In the genomic region with DNA sequence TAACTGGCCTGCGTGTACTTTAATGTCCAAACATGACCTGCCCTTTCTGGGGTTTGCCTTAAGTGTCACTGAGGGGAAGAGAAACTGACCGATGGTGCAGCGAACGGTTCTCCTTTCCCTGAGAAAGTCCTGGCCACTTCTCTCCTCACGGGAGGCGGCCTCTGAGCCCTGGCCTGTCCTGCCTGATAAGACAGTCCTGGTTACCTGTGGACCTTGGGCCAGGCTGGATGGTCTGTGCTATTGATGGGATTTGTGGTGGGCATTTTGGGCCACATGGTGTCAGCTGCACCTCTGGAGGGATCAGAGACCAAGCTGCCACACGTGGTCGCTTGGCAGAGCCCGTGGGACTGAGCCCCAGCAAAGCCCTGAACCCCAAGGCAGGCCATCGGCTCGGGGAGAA, we compare ENCODE assay signal across 22 cellular contexts. TPM values are rescaled to one million over a fixed set of nuclear protein-coding genes. Genes with fewer than 3 reads are reported as not detected.
DNase-seq lines count a peak whose midpoint lies in the region; ATAC-seq and TF ChIP-seq lines count a peak whose summit lies in the region.
"Had no signal": no experiment of that assay in that cellular context is flagged by ENCODE, and none has a peak within 500 bp of the region (broad histone marks: within the 10 kb centered on the region; RNA-seq: fewer than 3 reads in every experiment).

No MANE protein-coding gene starts in this region.

- no peak overlapping the region for H3K27ac Mint-ChIP-seq in activated CD8-positive, alpha-beta memory T cell treated with anti-CD3 and anti-CD28 coated beads, Interleukin-2, amount 10 ng/mL, durations not matched to agents 7 days and 5 days
- H3K27ac Mint-ChIP-seq in T-helper 17 cell, result no peak overlapping the region
- H3K27ac Mint-ChIP-seq: GM23338 had no signal

- H3K27ac ChIP-seq in left ventricle myocardium inferior (replicated peaks) (no peak overlapping the region), RWPE2 (ENCODE audit: poor library complexity, severe bottlenecking) (no peak overlapping the region), layer of hippocampus (ENCODE audit: low read depth, low read length) (peak overlapping the region; percentile 41), substantia nigra (ENCODE audit: low read depth, low read length, poor library complexity, severe bottlenecking) (peak overlapping the region; percentile 87)

- intact Hi-C loops in Right ventricle myocardium inferior (cut with DNase I), result no loop called here
- intact Hi-C loops in left ventricle myocardium inferior (cut with micrococcal nuclease), result loop anchor here (10.0 kb wide), 1 partner anchor 68 kb away; no protein-coding TSS in a partner anchor

- H3K36me3 ChIP-seq in left ventricle myocardium inferior (no peaks in the 10 kb centered on the region), RWPE2 (ENCODE audit: low read depth) (no peaks in the 10 kb centered on the region)
- H3K36me3 ChIP-seq: BE2C had no signal

- H3K9me3 Mint-ChIP-seq in activated CD8-positive, alpha-beta memory T cell treated with anti-CD3 and anti-CD28 coated beads, Interleukin-2, amount 10 ng/mL, durations not matched to agents 7 days and 5 days (ENCODE audit: low read depth), result no peaks in the 10 kb centered on the region
- H3K9me3 Mint-ChIP-seq: CD8-positive, alpha-beta memory T cell; GM23338 had no signal

- H3K9me3 ChIP-seq in left ventricle myocardium inferior (replicated peaks), result no peaks in the 10 kb centered on the region
- H3K9me3 ChIP-seq in RWPE2 (ENCODE audit: severe bottlenecking), result no peaks in the 10 kb centered on the region
- no peaks in the 10 kb centered on the region for H3K9me3 ChIP-seq in T-helper 17 cell (ENCODE audit: control insufficient read depth, low read length, poor library complexity, severe bottlenecking)
- H3K9me3 ChIP-seq: BE2C had no signal

- no peak overlapping the region for H3K4me3 ChIP-seq in left ventricle myocardium inferior
- H3K4me3 ChIP-seq in RWPE2 (ENCODE audit: severe bottlenecking), result no peak overlapping the region
- H3K4me3 ChIP-seq: GM12878, GM23338 had no signal

- no peak overlapping the region for H3K4me3 Mint-ChIP-seq in activated CD8-positive, alpha-beta memory T cell treated with anti-CD3 and anti-CD28 coated beads, Interleukin-2, amount 10 ng/mL, durations not matched to agents 7 days and 5 days
- H3K4me3 Mint-ChIP-seq in T-helper 17 cell, result no peak overlapping the region
- H3K4me3 Mint-ChIP-seq: GM23338 had no signal

- ATAC-seq in Right ventricle myocardium inferior (no peak), RWPE2 (ENCODE audit: low read depth) (no peak), T-helper 17 cell (no peak)
- no peak for ATAC-seq in activated CD8-positive, alpha-beta memory T cell treated with anti-CD3 and anti-CD28 coated beads, Interleukin-2, amount 10 ng/mL, durations not matched to agents 7 days and 5 days
- ATAC-seq: GM12878, GM23338, HCT116, SK-N-SH treated with all-trans-retinoic acid at 6 μM for 48 hours had no signal

- TF ChIP-seq CTCF in left ventricle myocardium inferior (IDR thresholded peaks at IDR 0.05; ENCODE audit: borderline replicate concordance), result no peak
- TF ChIP-seq CTCF in RWPE2 (IDR thresholded peaks at IDR 0.05; ENCODE audit: poor library complexity, severe bottlenecking), result no peak

- H3K4me1 Mint-ChIP-seq in activated CD8-positive, alpha-beta memory T cell treated with anti-CD3 and anti-CD28 coated beads, Interleukin-2, amount 10 ng/mL, durations not matched to agents 7 days and 5 days, result peaks cover 7% of the 10 kb centered on the region
- no peaks in the 10 kb centered on the region for H3K4me1 Mint-ChIP-seq in T-helper 17 cell
- H3K4me1 Mint-ChIP-seq: GM23338 had no signal

- no peaks in the 10 kb centered on the region for H3K36me3 Mint-ChIP-seq in activated CD8-positive, alpha-beta memory T cell treated with anti-CD3 and anti-CD28 coated beads, Interleukin-2, amount 10 ng/mL, durations not matched to agents 7 days and 5 days
- H3K36me3 Mint-ChIP-seq in T-helper 17 cell (ENCODE audit: low read depth), result no peaks in the 10 kb centered on the region
- H3K36me3 Mint-ChIP-seq: CD8-positive, alpha-beta memory T cell had no signal

- H3K27me3 ChIP-seq in left ventricle myocardium inferior (ENCODE audit: low read depth) (peaks cover 33% of the 10 kb centered on the region), RWPE2 (ENCODE audit: insufficient read depth, poor library complexity, severe bottlenecking) (peaks cover 34% of the 10 kb centered on the region), layer of hippocampus (ENCODE audit: control insufficient read depth, insufficient read depth, low read length) (no peaks in the 10 kb centered on the region)
- H3K27me3 ChIP-seq: BE2C had no signal

- H3K4me1 ChIP-seq in left ventricle myocardium inferior (no peaks in the 10 kb centered on the region), RWPE2 (ENCODE audit: insufficient read depth, poor library complexity, severe bottlenecking) (no peaks in the 10 kb centered on the region)
- H3K4me1 ChIP-seq: BE2C had no signal

- peaks cover 30% of the 10 kb centered on the region for H3K27me3 Mint-ChIP-seq in activated CD8-positive, alpha-beta memory T cell treated with anti-CD3 and anti-CD28 coated beads, Interleukin-2, amount 10 ng/mL, durations not matched to agents 7 days and 5 days
- H3K27me3 Mint-ChIP-seq in T-helper 17 cell, result peaks cover 22% of the 10 kb centered on the region

- peak; percentile 25 for DNase-seq in Right ventricle myocardium inferior (ENCODE audit: missing footprints)
- DNase-seq in left ventricle myocardium inferior, result no peak
- DNase-seq in RWPE2 (ENCODE audit: low spot score), result peak; percentile 82
- DNase-seq in substantia nigra (lab: John Stamatoyannopoulos, UW), result peak in 1 of 49 donors; percentile 57
- DNase-seq in activated CD8-positive, alpha-beta memory T cell treated with anti-CD3 and anti-CD28 coated beads, Interleukin-2, amount 10 ng/mL, durations not matched to agents 7 days and 5 days, result no peak
- no peak for DNase-seq in activated naive CD4-positive, alpha-beta T cell treated with Interleukin-2 at 50 U/mL for 16 hours
- no peak for DNase-seq in T-helper 17 cell
- DNase-seq: BE2C; CD8-positive, alpha-beta memory T cell; DMS53; EL; KBM-7; NCI-H1048; NCI-H1436 treated with DMSO at 0.1 percent for 48 hours; NCI-H2029 treated with DMSO at 0.1 percent for 48 hours; OCI-M1; SIG-M5 had no signal

- CTCF ChIA-PET in activated CD8-positive, alpha-beta memory T cell treated with anti-CD3 and anti-CD28 coated beads, Interleukin-2, amount 10 ng/mL, durations not matched to agents 7 days and 5 days (lab: Charles Lee), result no interaction called here

RNA-seq across cellular contexts. Expression of a gene that starts 11.6 kb away (rescaled TPM):
- total RNA-seq in Right ventricle myocardium inferior (not detected), left ventricle myocardium inferior (not detected), T-helper 17 cell (under 1 TPM in 1 of 2 donors, not detected in 1; 0.10 TPM)
- total RNA-seq in activated CD8-positive, alpha-beta memory T cell treated with anti-CD3 and anti-CD28 coated beads, Interleukin-2, amount 10 ng/mL, durations not matched to agents 7 days and 5 days, result not detected
- total RNA-seq: CD8-positive, alpha-beta memory T cell; GM12878 had no signal

RNA-seq across cellular contexts. Expression of a gene that starts 54.7 kb away (rescaled TPM):
- total RNA-seq in Right ventricle myocardium inferior, result 15.5 TPM
- 12.7 TPM for total RNA-seq in left ventricle myocardium inferior
- total RNA-seq in activated CD8-positive, alpha-beta memory T cell treated with anti-CD3 and anti-CD28 coated beads, Interleukin-2, amount 10 ng/mL, durations not matched to agents 7 days and 5 days, result 10 to 100 TPM; 74.7 to 79.2 TPM
- total RNA-seq in T-helper 17 cell, result 1 to 10 TPM; 1.9 TPM

Comparison
In these comparisons a context has a peak if more than half of its experiments do, and no peak if none do; other contexts are left out.
1. DNase-seq: peak in Right ventricle myocardium inferior (single experiment) and RWPE2 (single experiment); none in left ventricle myocardium inferior (single experiment), activated CD8-positive, alpha-beta memory T cell treated with anti-CD3 and anti-CD28 coated beads, Interleukin-2, amount 10 ng/mL, durations not matched to agents 7 days and 5 days (single experiment), activated naive CD4-positive, alpha-beta T cell treated with Interleukin-2 at 50 U/mL for 16 hours (single experiment) and T-helper 17 cell (0 of 3).
2. H3K27ac ChIP-seq: peak in layer of hippocampus (single experiment) and substantia nigra (single experiment); none in left ventricle myocardium inferior (single experiment) and RWPE2 (single experiment).